In the genomic region with DNA sequence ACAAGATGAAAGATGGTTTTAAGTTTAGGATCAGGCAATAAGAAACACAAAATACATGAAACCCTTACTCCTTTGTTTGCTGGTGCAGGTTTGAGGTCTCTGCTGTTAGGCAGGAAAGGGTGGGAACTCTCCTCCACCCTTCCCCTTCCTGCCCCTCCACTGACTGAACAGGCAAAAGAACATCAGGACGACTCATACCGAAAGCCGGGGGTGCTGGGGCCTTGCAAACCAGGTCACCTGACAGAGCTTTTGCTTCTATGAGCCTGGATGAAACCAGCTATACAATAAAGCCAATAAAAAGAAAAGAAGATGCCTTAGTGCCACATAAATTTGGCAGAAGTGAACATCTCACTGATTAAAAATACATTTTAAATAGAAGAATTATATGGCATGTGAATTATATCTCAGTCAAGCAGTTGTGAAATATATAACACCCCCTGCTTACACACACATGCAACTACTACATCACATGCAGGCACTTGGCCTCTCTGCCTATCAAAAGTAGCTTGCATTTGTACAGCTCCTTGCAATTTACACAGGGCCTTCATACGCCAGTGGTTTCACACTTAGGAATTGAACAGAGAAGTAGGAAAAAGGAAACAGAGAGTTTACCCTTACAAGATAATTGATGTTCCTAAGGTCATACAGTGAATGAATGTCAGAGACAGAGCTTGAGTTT, we compare ENCODE assay signal across 9 cellular contexts.
A peak's percentile ranks its signal among the peaks of the same experiment; 100 is the strongest.
DNase-seq lines count a peak whose midpoint lies in the region; ATAC-seq and TF ChIP-seq lines count a peak whose summit lies in the region.
"Had no signal": no experiment of that assay in that cellular context is flagged by ENCODE, and none has a peak within 500 bp of the region (broad histone marks: within the 10 kb centered on the region; RNA-seq: fewer than 3 reads in every experiment).

No MANE protein-coding gene starts in this region.

- ATAC-seq in omental fat pad (ENCODE audit: low FRiP score): peak; percentile 59

- peak overlapping the region; percentile 4; the same call in 1 of the 2 replicates for H3K4me3 ChIP-seq in GM12865 (ENCODE audit: low read depth, low read length)
- H3K4me3 ChIP-seq: uterus had no signal

- no peak for TF ChIP-seq CTCF in GM12865 (IDR thresholded peaks at IDR 0.05; ENCODE audit: insufficient read depth, low read depth, low read length, missing control alignments)
- TF ChIP-seq CTCF in omental fat pad (IDR thresholded peaks at IDR 0.05): no peak

- DNase-seq in GM12865 (ENCODE audit: low read depth) (peak; percentile 91), HCEC 1CT (peak; percentile 19), NOMO-1 (lab: John Stamatoyannopoulos, UW; ENCODE audit: unreplicated experiment in 2 of 2) (peak; percentile 24 to 25), omental fat pad (ENCODE audit: low spot score) (no peak), NCI-H748 (lab: John Stamatoyannopoulos, UW; ENCODE audit: unreplicated experiment) (no peak), NCI-H187 treated with DMSO at 0.1 percent for 48 hours (lab: John Stamatoyannopoulos, UW) (no peak), NCI-H1417 (lab: John Stamatoyannopoulos, UW) (no peak)
- DNase-seq in activated effector memory CD4-positive, alpha-beta T cell treated with Interleukin-2 at 50 U/mL for 16 hours: peak; percentile 67

Comparison
In these comparisons a context has a peak if more than half of its experiments do, and no peak if none do; other contexts are left out.
1. DNase-seq: peak in GM12865 (single experiment), HCEC 1CT (single experiment), NOMO-1 (2 of 2) and activated effector memory CD4-positive, alpha-beta T cell treated with Interleukin-2 at 50 U/mL for 16 hours (single experiment); none in omental fat pad (single experiment), NCI-H748 (single experiment), NCI-H187 treated with DMSO at 0.1 percent for 48 hours (single experiment) and NCI-H1417 (0 of 3).